ENCODE assay signal across 8 cellular contexts in the genomic region with DNA sequence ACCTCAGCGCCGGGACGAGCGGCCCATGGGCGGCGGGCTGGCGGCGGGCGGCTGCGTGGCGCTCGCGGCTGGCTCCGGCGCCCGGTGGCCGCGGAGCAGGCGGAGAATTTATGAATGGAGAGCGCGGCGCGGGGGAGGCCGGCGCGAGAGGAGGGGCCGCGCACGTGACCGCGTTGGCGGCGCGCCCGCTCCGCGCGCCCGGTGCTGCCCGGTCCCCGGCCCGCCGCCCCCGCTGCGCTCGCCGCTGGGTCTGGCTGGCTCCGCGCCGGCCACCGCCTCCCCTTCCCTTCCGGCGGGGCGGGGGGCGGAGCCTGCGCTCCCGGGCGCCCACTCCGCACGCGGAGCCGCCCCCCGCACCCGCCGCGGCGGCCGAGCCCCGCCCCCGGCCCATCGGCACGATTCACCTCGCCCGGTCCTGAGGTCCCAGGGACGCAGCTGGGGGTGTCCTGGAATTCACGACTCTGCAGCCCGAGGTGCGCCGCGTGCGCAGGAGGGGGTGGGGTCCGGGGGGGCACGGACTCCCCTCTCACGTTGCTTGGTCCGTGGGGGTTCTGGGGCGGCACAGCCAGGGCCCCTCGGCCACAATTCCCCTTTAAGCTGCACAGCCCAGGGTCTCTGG. TPM values are rescaled to one million over a fixed set of nuclear protein-coding genes. Genes with fewer than 3 reads are reported as not detected.
DNase-seq lines count a peak whose midpoint lies in the region; ATAC-seq and TF ChIP-seq lines count a peak whose summit lies in the region.

A gene with protein sequence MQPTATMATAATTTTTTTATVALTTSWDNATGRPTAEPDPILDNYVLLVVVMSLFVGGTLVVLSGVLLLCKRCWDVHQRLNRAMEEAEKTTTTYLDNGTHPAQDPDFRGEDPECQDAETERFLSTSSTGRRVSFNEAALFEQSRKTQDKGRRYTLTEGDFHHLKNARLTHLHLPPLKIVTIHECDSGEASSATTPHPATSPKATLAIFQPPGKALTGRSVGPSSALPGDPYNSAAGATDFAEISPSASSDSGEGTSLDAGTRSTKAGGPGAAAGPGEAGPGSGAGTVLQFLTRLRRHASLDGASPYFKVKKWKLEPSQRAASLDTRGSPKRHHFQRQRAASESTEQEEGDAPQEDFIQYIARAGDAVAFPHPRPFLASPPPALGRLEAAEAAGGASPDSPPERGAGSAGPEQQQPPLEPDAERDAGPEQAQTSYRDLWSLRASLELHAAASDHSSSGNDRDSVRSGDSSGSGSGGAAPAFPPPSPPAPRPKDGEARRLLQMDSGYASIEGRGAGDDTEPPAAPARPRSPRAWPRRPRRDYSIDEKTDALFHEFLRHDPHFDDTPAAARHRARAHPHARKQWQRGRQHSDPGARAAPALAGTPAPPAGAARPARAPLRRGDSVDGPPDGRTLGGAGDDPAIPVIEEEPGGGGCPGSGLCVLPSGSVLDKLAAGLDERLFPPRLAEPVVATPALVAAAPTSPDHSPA (minus strand): TSS at position 252 of the 619 bp plus-strand sequence. CDS start 1,905 bp downstream, outside the sequence.

- no peak within 1 kb of the TSS for H2AFZ ChIP-seq in GM23338
- peak within 1 kb of the TSS; percentile 71 for H2AFZ ChIP-seq in parathyroid adenoma

- peaks cover 6% of the 10 kb centered on the region for H3K27me3 Mint-ChIP-seq in GM23338 (ENCODE audit: insufficient read depth, low read depth, poor library complexity)
- peaks cover 17% of the 10 kb centered on the region for H3K27me3 Mint-ChIP-seq in activated CD4-positive, alpha-beta memory T cell treated with anti-CD3 and anti-CD28 coated beads, Interleukin-2, amount 10 ng/mL, durations not matched to agents 7 days and 5 days

- CTCF ChIA-PET in activated CD4-positive, alpha-beta memory T cell treated with anti-CD3 and anti-CD28 coated beads, Interleukin-2, amount 10 ng/mL, durations not matched to agents 7 days and 5 days (lab: Charles Lee) = no interaction called here

- no peaks in the 10 kb centered on the region; the same call in 2 of the 3 replicates for H3K9me3 Mint-ChIP-seq in GM23338
- H3K9me3 Mint-ChIP-seq in activated CD4-positive, alpha-beta memory T cell treated with anti-CD3 and anti-CD28 coated beads, Interleukin-2, amount 10 ng/mL, durations not matched to agents 7 days and 5 days = no peaks in the 10 kb centered on the region

- peaks cover 24% of the 10 kb centered on the region for H3F3A ChIP-seq in GM23338 (replicated peaks; ENCODE audit: low read depth)

- no peaks in the 10 kb centered on the region for H3K36me3 ChIP-seq in GM23338 (ENCODE audit: insufficient read depth)
- no peaks in the 10 kb centered on the region for H3K36me3 ChIP-seq in parathyroid adenoma (ENCODE audit: control insufficient read depth, insufficient read depth, low read length)

- H3K4me3 Mint-ChIP-seq in GM23338 = peak within 1 kb of the TSS; percentile 79
- H3K4me3 Mint-ChIP-seq in activated CD4-positive, alpha-beta memory T cell treated with anti-CD3 and anti-CD28 coated beads, Interleukin-2, amount 10 ng/mL, durations not matched to agents 7 days and 5 days = peak within 1 kb of the TSS; percentile 69

- H3K9ac ChIP-seq in parathyroid adenoma = no peak within 1 kb of the TSS

- H3K4me1 Mint-ChIP-seq in GM23338 = peaks cover 17% of the 10 kb centered on the region
- H3K4me1 Mint-ChIP-seq in activated CD4-positive, alpha-beta memory T cell treated with anti-CD3 and anti-CD28 coated beads, Interleukin-2, amount 10 ng/mL, durations not matched to agents 7 days and 5 days = peaks cover 29% of the 10 kb centered on the region

- ATAC-seq in GM23338 (peak; percentile 7), HG03045 (IDR thresholded peaks at IDR 0.05; ENCODE audit: unreplicated experiment) (no peak)

- H3K27me3 ChIP-seq in GM23338 (ENCODE audit: insufficient read depth) (no peaks in the 10 kb centered on the region), parathyroid adenoma (ENCODE audit: control insufficient read depth, insufficient read depth, low read length) (no peaks in the 10 kb centered on the region)

- peaks cover 12% of the 10 kb centered on the region; the same call in 1 of the 2 replicates for H3K4me1 ChIP-seq in GM23338 (ENCODE audit: insufficient read depth)
- peaks cover 18% of the 10 kb centered on the region for H3K4me1 ChIP-seq in parathyroid adenoma

- H3K4me2 ChIP-seq in GM23338 (peak within 1 kb of the TSS; percentile 90), parathyroid adenoma (ENCODE audit: low read length) (peak within 1 kb of the TSS; percentile 69)

- no peaks in the 10 kb centered on the region for H3K9me3 ChIP-seq in parathyroid adenoma (ENCODE audit: control insufficient read depth, low read length)

- TF ChIP-seq CTCF in GM23338 (conservative IDR thresholded peaks at IDR 0.05; ENCODE audit: low read depth in 2 of 2) = no peak
- TF ChIP-seq CTCF in fibroblast of mammary gland (conservative IDR thresholded peaks at IDR 0.05; ENCODE audit: control insufficient read depth, insufficient read depth, low read depth, low read length) = no peak
- TF ChIP-seq CTCF in parathyroid adenoma (IDR thresholded peaks at IDR 0.05) = no peak

- no peak within 1 kb of the TSS for H3K27ac ChIP-seq in GM23338 (ENCODE audit: low read depth)
- no peak within 1 kb of the TSS for H3K27ac ChIP-seq in parathyroid adenoma

- POLR2A ChIA-PET in activated CD4-positive, alpha-beta memory T cell treated with anti-CD3 and anti-CD28 coated beads, Interleukin-2, amount 10 ng/mL, durations not matched to agents 7 days and 5 days (lab: Charles Lee) = interaction anchor here (1.2 to 1.6 kb wide), 3 partner anchors 31 to 170 kb away, joined by 3 to 9 read pairs (median 4); a partner anchor contains a TSS

- DNase-seq in AG08396 (ENCODE audit: low spot score) = peak; percentile 75
- no peak for DNase-seq in GM23338 (ENCODE audit: low spot score)
- no peak for DNase-seq in activated CD4-positive, alpha-beta memory T cell treated with anti-CD3 and anti-CD28 coated beads, Interleukin-2, amount 10 ng/mL, durations not matched to agents 7 days and 5 days
- DNase-seq in fibroblast of mammary gland (ENCODE audit: low read depth) = no peak
- DNase-seq in central memory CD4-positive, alpha-beta T cell = no peak
- no peak for DNase-seq in putamen (ENCODE audit: low spot score)

- no peaks in the 10 kb centered on the region for H3K9me2 ChIP-seq in GM23338 (ENCODE audit: insufficient read depth)

- peak within 1 kb of the TSS; percentile 83 for H3K4me3 ChIP-seq in GM23338
- H3K4me3 ChIP-seq in fibroblast of mammary gland (ENCODE audit: control insufficient read depth, low read depth, low read length) = peak within 1 kb of the TSS; percentile 69
- H3K4me3 ChIP-seq in parathyroid adenoma (ENCODE audit: low read depth, low read length) = peak within 1 kb of the TSS; percentile 53

- H3K79me2 ChIP-seq in GM23338 (replicated peaks; ENCODE audit: insufficient read depth) (peaks cover 3% of the 10 kb centered on the region), parathyroid adenoma (no peaks in the 10 kb centered on the region)

- no peak within 1 kb of the TSS for H3K27ac Mint-ChIP-seq in GM23338
- H3K27ac Mint-ChIP-seq in activated CD4-positive, alpha-beta memory T cell treated with anti-CD3 and anti-CD28 coated beads, Interleukin-2, amount 10 ng/mL, durations not matched to agents 7 days and 5 days = peak within 1 kb of the TSS; percentile 4

- 0 out of 2 replicates have a peak, but pooled peaks cover 1% of the 10 kb centered on the region for H4K20me1 ChIP-seq in GM23338 (replicated peaks; ENCODE audit: insufficient read depth)

- no peaks in the 10 kb centered on the region for H3K36me3 Mint-ChIP-seq in GM23338 (ENCODE audit: low read depth)
- no peaks in the 10 kb centered on the region for H3K36me3 Mint-ChIP-seq in activated CD4-positive, alpha-beta memory T cell treated with anti-CD3 and anti-CD28 coated beads, Interleukin-2, amount 10 ng/mL, durations not matched to agents 7 days and 5 days (ENCODE audit: low read depth)

TF ChIP-seq in GM23338, 12 proteins besides CTCF, POLR2A, EP300 and RAD21 (continues in another document):
- no peak for TF ChIP-seq JUNB (IDR thresholded peaks at IDR 0.05; ENCODE audit: unreplicated experiment)
- no peak for TF ChIP-seq STAT1 (IDR thresholded peaks at IDR 0.05; ENCODE audit: unreplicated experiment)
- TF ChIP-seq, protein P1, sequence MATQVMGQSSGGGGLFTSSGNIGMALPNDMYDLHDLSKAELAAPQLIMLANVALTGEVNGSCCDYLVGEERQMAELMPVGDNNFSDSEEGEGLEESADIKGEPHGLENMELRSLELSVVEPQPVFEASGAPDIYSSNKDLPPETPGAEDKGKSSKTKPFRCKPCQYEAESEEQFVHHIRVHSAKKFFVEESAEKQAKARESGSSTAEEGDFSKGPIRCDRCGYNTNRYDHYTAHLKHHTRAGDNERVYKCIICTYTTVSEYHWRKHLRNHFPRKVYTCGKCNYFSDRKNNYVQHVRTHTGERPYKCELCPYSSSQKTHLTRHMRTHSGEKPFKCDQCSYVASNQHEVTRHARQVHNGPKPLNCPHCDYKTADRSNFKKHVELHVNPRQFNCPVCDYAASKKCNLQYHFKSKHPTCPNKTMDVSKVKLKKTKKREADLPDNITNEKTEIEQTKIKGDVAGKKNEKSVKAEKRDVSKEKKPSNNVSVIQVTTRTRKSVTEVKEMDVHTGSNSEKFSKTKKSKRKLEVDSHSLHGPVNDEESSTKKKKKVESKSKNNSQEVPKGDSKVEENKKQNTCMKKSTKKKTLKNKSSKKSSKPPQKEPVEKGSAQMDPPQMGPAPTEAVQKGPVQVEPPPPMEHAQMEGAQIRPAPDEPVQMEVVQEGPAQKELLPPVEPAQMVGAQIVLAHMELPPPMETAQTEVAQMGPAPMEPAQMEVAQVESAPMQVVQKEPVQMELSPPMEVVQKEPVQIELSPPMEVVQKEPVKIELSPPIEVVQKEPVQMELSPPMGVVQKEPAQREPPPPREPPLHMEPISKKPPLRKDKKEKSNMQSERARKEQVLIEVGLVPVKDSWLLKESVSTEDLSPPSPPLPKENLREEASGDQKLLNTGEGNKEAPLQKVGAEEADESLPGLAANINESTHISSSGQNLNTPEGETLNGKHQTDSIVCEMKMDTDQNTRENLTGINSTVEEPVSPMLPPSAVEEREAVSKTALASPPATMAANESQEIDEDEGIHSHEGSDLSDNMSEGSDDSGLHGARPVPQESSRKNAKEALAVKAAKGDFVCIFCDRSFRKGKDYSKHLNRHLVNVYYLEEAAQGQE (IDR thresholded peaks at IDR 0.05; ENCODE audit: unreplicated experiment) = no peak
- TF ChIP-seq, protein P2, sequence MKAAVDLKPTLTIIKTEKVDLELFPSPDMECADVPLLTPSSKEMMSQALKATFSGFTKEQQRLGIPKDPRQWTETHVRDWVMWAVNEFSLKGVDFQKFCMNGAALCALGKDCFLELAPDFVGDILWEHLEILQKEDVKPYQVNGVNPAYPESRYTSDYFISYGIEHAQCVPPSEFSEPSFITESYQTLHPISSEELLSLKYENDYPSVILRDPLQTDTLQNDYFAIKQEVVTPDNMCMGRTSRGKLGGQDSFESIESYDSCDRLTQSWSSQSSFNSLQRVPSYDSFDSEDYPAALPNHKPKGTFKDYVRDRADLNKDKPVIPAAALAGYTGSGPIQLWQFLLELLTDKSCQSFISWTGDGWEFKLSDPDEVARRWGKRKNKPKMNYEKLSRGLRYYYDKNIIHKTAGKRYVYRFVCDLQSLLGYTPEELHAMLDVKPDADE (IDR thresholded peaks at IDR 0.05) = no peak

RNA-seq across cellular contexts. Expression of the gene that starts here (rescaled TPM):
- 10.8 and 14.1 TPM in 2 replicates for total RNA-seq in GM23338 (2014; rRNA removed; shearing (Covaris generic))
- 2.0 TPM in 2 replicates for polyA plus RNA-seq in GM23338 (2016; fragmentation: Nextera tagmentation; extraction: Ambion mirVana)
- under 1 TPM; 0.35 to 0.55 TPM for total RNA-seq in activated CD4-positive, alpha-beta memory T cell treated with anti-CD3 and anti-CD28 coated beads, Interleukin-2, amount 10 ng/mL, durations not matched to agents 7 days and 5 days
